Comparison of ENCODE assay signal across 1 cellular context in the genomic region with DNA sequence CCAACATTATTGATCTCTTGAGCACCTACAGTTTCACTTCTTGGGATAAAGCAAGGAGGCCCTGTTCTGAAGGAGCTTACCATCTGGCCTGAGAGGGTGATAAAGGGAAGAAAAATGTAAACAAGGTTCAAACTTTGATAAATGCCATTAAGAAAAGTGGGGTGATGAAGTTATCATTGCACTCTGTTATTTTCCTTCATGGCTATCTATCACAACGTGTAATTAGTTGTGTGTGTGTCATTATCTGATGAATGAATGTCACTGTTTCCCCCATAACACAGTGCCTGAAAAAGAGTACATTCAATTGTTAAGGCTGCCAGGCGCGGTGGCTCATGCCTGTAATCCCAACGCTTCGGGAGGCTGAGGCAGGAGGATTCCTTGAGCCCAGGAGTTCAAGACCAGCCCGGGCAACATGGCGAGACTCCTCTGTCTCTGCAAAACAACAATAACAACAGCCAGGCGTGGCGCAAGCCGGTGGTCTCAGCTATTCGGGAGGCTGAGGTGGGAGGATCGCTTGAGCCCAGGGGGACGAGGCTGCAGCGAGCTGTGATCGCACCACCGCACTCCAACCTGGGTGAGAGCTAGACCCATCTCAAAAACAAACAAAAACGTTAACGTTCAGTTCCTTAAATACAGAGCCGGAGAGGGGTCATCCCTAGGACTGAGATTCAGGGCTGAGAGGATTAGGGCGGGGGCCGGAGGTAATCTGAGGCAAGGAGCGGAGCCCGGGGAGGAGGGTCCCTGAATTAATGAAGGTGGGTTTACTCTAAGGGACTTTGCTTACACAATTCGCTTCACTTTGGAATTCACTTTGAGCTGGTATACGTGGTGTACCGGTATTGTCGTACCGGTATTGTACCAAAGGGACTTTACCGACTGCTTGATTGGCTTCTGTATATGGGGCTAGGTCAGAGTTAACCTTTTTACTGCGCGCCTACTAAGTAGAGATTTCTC.
TF ChIP-seq lines count a peak whose summit lies in the region.

No MANE protein-coding gene starts in this region.

TF ChIP-seq in endothelial cell of umbilical vein, 7 proteins besides CTCF, POLR2A, EP300 and RAD21:
- TF ChIP-seq GATA2 (IDR thresholded peaks at IDR 0.05; ENCODE audit: insufficient read depth, insufficient read length, low read depth, low read length) (no peak), POLR2AphosphoS5 (IDR thresholded peaks at IDR 0.05; ENCODE audit: insufficient read depth, low read depth, low read length) (no peak), JUN (IDR thresholded peaks at IDR 0.05; ENCODE audit: borderline replicate concordance, insufficient read depth, insufficient read length, low read depth) (no peak), FOS (IDR thresholded peaks at IDR 0.05; ENCODE audit: borderline replicate concordance, insufficient read depth, low read length) (no peak), MYC (IDR thresholded peaks at IDR 0.05; ENCODE audit: low read depth, low read length) (no peak), MAX (IDR thresholded peaks at IDR 0.05; ENCODE audit: insufficient read depth, insufficient read length) (no peak), EZH2 (IDR thresholded peaks at IDR 0.05; ENCODE audit: borderline replicate concordance, low read depth, low read length, severe bottlenecking) (no peak)
